6 cellular contexts compared by ENCODE assay signal in the genomic region with DNA sequence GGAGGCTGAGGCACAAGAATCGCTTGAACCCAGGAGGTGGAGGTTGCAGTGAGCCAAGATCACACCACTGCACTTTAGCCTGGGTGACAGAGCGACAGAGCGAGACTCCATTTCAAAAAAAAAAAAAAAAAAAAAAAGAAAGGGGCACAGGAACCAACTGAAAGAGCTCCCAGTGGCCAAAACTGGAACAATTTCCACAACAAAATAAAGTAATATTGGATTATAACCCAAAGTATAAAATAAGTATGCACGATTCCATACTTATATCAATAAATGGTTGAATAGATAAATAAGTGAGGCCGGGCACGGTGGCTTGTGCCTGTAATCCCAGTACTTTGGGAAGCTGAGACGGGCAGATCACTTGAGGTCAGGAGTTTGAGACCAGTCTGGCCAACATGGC. TPM values are rescaled to one million over a fixed set of nuclear protein-coding genes. Genes with fewer than 3 reads are reported as not detected.
"Had no signal": no experiment of that assay in that cellular context is flagged by ENCODE, and none has a peak within 500 bp of the region (broad histone marks: within the 10 kb centered on the region; RNA-seq: fewer than 3 reads in every experiment).

No MANE protein-coding gene starts in this region.

RNA-seq across cellular contexts. Expression of a gene that starts 19.2 kb away (rescaled TPM):
- total RNA-seq: ascending aorta, chondrocyte, RPMI7951, SJCRH30, WTC11 had no signal
- polyA plus RNA-seq: cardiac muscle cell had no signal
